8 cellular contexts compared by ENCODE assay signal in the genomic region with DNA sequence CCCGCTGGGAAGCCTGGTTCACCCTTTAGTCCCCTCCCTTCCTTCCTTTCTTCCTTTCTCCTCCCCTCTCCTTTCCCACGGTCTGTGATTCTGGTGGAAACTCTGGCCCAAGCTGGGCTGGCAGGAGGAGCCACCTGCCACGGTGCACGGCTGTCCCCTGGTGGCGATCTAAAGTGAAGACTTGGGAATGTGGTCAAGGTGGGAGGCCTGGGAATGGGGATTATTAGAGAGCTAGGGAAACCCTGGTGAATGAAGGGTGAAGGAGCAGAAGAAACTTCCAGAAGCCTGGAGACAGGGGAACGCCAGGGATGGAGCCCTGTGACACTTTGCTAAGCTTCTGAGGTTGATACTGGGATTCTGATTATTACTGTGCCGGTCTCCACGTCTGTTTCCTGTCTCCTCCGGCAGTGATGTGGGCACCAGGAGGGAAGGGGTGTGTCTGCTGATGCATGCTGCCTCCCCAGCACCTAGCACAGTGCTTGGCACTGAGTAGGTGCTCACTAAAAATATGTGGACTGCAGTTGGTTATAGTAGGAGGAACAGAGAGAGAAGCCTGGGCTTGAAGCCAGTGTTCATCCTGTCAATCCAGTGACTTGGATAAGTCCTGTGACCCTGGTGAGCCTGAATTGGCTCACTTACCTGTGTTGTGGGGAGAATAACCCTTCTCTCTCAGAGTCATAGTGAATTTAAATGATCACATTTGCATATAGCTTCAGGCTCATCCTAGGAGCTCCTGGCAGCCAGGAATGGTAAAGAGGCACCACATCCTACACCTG.
DNase-seq lines count a peak whose midpoint lies in the region; TF ChIP-seq lines count a peak whose summit lies in the region.

No MANE protein-coding gene starts in this region.

- H3K4me3 ChIP-seq in AG04450 (ENCODE audit: low read depth, low read length), result no peak overlapping the region
- no peak overlapping the region for H3K4me3 ChIP-seq in effector memory CD4-positive, alpha-beta T cell (ENCODE audit: insufficient read depth, low read depth, low read length, poor library complexity, severe bottlenecking)
- no peak overlapping the region for H3K4me3 ChIP-seq in mesenchymal stem cell (ENCODE audit: insufficient read depth in 1 of 2, low read depth in 1 of 2, low read length in 2 of 2)

- H3K79me1 ChIP-seq in mesenchymal stem cell (replicated peaks; ENCODE audit: low read length, poor library complexity, severe bottlenecking), result no peaks in the 10 kb centered on the region

- H3K4me2 ChIP-seq in mesenchymal stem cell (ENCODE audit: low read length, poor library complexity, severe bottlenecking), result no peak overlapping the region

- no peak overlapping the region for H2BK12ac ChIP-seq in mesenchymal stem cell (ENCODE audit: low read length in 2 of 2)

- H3K36me3 ChIP-seq in effector memory CD4-positive, alpha-beta T cell (ENCODE audit: control insufficient read depth, insufficient read depth, low read length), result no peaks in the 10 kb centered on the region
- no peaks in the 10 kb centered on the region for H3K36me3 ChIP-seq in mesenchymal stem cell (ENCODE audit: control insufficient read depth in 1 of 2, insufficient read depth in 2 of 2, low read depth in 1 of 2, low read length in 2 of 2)

- H3K4me1 ChIP-seq in effector memory CD4-positive, alpha-beta T cell (ENCODE audit: control insufficient read depth, insufficient read depth, low read length, poor library complexity, severe bottlenecking), result no peaks in the 10 kb centered on the region
- no peaks in the 10 kb centered on the region for H3K4me1 ChIP-seq in mesenchymal stem cell (ENCODE audit: control insufficient read depth, insufficient read depth, low read depth, low read length)

- no peak overlapping the region for H2AFZ ChIP-seq in mesenchymal stem cell (ENCODE audit: low read depth, low read length)

- H4K8ac ChIP-seq in mesenchymal stem cell (ENCODE audit: low read length), result no peak overlapping the region

- no peaks in the 10 kb centered on the region for H3K9me3 Mint-ChIP-seq in activated CD4-positive, alpha-beta memory T cell treated with anti-CD3 and anti-CD28 coated beads for 36 hours

- intact Hi-C loops in activated CD4-positive, alpha-beta memory T cell treated with anti-CD3 and anti-CD28 coated beads for 36 hours (cut with micrococcal nuclease), result loop anchor here (1.0 to 2.0 kb wide), 3 partner anchors 113 to 152 kb away; no protein-coding TSS in a partner anchor

- peak; percentile 59 for DNase-seq in AG04450 (ENCODE audit: low read depth, low spot score)
- peak; percentile 6 for DNase-seq in GOT3 (lab: John Stamatoyannopoulos, UW)
- peak; percentile 64 for DNase-seq in NCI-H510A (lab: John Stamatoyannopoulos, UW)
- peak; percentile 69 for DNase-seq in activated CD4-positive, alpha-beta memory T cell treated with anti-CD3 and anti-CD28 coated beads for 36 hours
- DNase-seq in effector memory CD4-positive, alpha-beta T cell, result peak; percentile 36 to 61 (median 47)
- DNase-seq in mesenchymal stem cell, result peak; percentile 84
- DNase-seq in stimulated activated CD8-positive, alpha-beta memory T cell treated with anti-CD3 and anti-CD28 coated beads, Interleukin-12 subunit alpha, Interleukin-12 subunit beta, amount 100 ng/mL, for 4 hours (ENCODE audit: low read depth), result peak; percentile 38
- DNase-seq in germinal center (ENCODE audit: low spot score), result no peak

- no peak overlapping the region for H3K23ac ChIP-seq in mesenchymal stem cell (ENCODE audit: low read length in 2 of 2)

- peak; percentile 100 for TF ChIP-seq CTCF in AG04450 (IDR thresholded peaks at IDR 0.05; ENCODE audit: low read depth, low read length)

- peak overlapping the region; percentile 10 for H3K27ac Mint-ChIP-seq in activated CD4-positive, alpha-beta memory T cell treated with anti-CD3 and anti-CD28 coated beads for 36 hours

- H3K9me3 ChIP-seq in AG04450 (ENCODE audit: control insufficient read depth, insufficient read depth, low read length) (no peaks in the 10 kb centered on the region), mesenchymal stem cell (ENCODE audit: control insufficient read depth, low read length) (no peaks in the 10 kb centered on the region)
- H3K9me3 ChIP-seq in effector memory CD4-positive, alpha-beta T cell (ENCODE audit: control insufficient read depth, low read length), result no peaks in the 10 kb centered on the region

- H2BK5ac ChIP-seq in mesenchymal stem cell (ENCODE audit: low read depth, low read length, poor library complexity, severe bottlenecking), result no peak overlapping the region

- H3K18ac ChIP-seq in mesenchymal stem cell (ENCODE audit: low read depth in 1 of 2, low read length in 2 of 2), result no peak overlapping the region

- 35% methylated on average over 8 of the region's 9 CpGs for WGBS in mesenchymal stem cell

- H4K91ac ChIP-seq in mesenchymal stem cell (ENCODE audit: low read length), result no peak overlapping the region

- H3K27me3 Mint-ChIP-seq in activated CD4-positive, alpha-beta memory T cell treated with anti-CD3 and anti-CD28 coated beads for 36 hours, result no peaks in the 10 kb centered on the region

- H3K27ac ChIP-seq in AG04450 (ENCODE audit: low read depth, low read length) (no peak overlapping the region), mesenchymal stem cell (ENCODE audit: low read length, poor library complexity, severe bottlenecking) (no peak overlapping the region)
- no peak overlapping the region for H3K27ac ChIP-seq in effector memory CD4-positive, alpha-beta T cell (ENCODE audit: insufficient read depth, low read length, poor library complexity, severe bottlenecking)

- H2BK15ac ChIP-seq in mesenchymal stem cell (ENCODE audit: low read depth, poor library complexity, severe bottlenecking), result no peak overlapping the region

- H2BK120ac ChIP-seq in mesenchymal stem cell (ENCODE audit: low read depth, low read length), result no peak overlapping the region

- no peak overlapping the region for H2AK5ac ChIP-seq in mesenchymal stem cell (ENCODE audit: low read length, severe bottlenecking)

- POLR2A ChIA-PET in AG04450 (lab: Yijun Ruan, JAX), result interaction anchor here (1.1 to 1.5 kb wide), 4 partner anchors 23 to 136 kb away, joined by 3 to 8 read pairs (median 4); no protein-coding TSS in a partner anchor
- POLR2A ChIA-PET in activated CD4-positive, alpha-beta memory T cell treated with anti-CD3 and anti-CD28 coated beads for 36 hours (lab: Charles Lee), result interaction anchor here (1.2 to 1.5 kb wide), 4 partner anchors 15 to 111 kb away, joined by 3 to 4 read pairs (median 4); no protein-coding TSS in a partner anchor

- no peaks in the 10 kb centered on the region for H3K36me3 Mint-ChIP-seq in activated CD4-positive, alpha-beta memory T cell treated with anti-CD3 and anti-CD28 coated beads for 36 hours

- CTCF ChIA-PET in AG04450 (lab: Charles Lee), result interaction anchor here (0.5 to 9.9 kb wide), 55 partner anchors 8 to 673 kb away, joined by 3 to 283 read pairs (median 6); no protein-coding TSS in a partner anchor
- CTCF ChIA-PET in activated CD4-positive, alpha-beta memory T cell treated with anti-CD3 and anti-CD28 coated beads for 36 hours (lab: Charles Lee), result interaction anchor here (0.6 to 11.9 kb wide), 42 partner anchors 10 to 595 kb away, joined by 3 to 159 read pairs (median 6); partner anchors contain the start of gene ECE1

- peak overlapping the region; percentile 2 for H3K4me3 Mint-ChIP-seq in activated CD4-positive, alpha-beta memory T cell treated with anti-CD3 and anti-CD28 coated beads for 36 hours

- H3K4ac ChIP-seq in mesenchymal stem cell (ENCODE audit: low read depth in 1 of 2, low read length in 2 of 2), result no peak overlapping the region

- peaks cover 10% of the 10 kb centered on the region for H3K4me1 Mint-ChIP-seq in activated CD4-positive, alpha-beta memory T cell treated with anti-CD3 and anti-CD28 coated beads for 36 hours (ENCODE audit: low read depth)

- H3K9ac ChIP-seq in mesenchymal stem cell (ENCODE audit: low read length), result peak overlapping the region; percentile 59

- H3K14ac ChIP-seq in mesenchymal stem cell (ENCODE audit: low read length in 2 of 2), result no peak overlapping the region

- H3K27me3 ChIP-seq in AG04450 (ENCODE audit: control insufficient read depth, insufficient read depth, low read length), result no peaks in the 10 kb centered on the region
- no peaks in the 10 kb centered on the region for H3K27me3 ChIP-seq in effector memory CD4-positive, alpha-beta T cell (replicated peaks; ENCODE audit: control insufficient read depth, insufficient read depth, low read length, poor library complexity, severe bottlenecking)
- no peaks in the 10 kb centered on the region for H3K27me3 ChIP-seq in mesenchymal stem cell (ENCODE audit: control insufficient read depth in 1 of 2, insufficient read depth in 1 of 2, low read length in 2 of 2)
